Comparison of ENCODE assay signal across 7 cellular contexts in genomic region chr7:100826546-100827329, GRCh38. TPM values are rescaled to one million over a fixed set of nuclear protein-coding genes. Genes with fewer than 3 reads are reported as not detected.
DNase-seq lines count a peak whose midpoint lies in the region; ATAC-seq, FAIRE-seq and TF ChIP-seq lines count a peak whose summit lies in the region.

No MANE protein-coding gene starts in this region.

- CTCF ChIA-PET in HEK293T (lab: Yijun Ruan, JAX), result interaction anchor here (0.6 to 1.2 kb wide), 3 partner anchors 16 to 121 kb away, joined by 3 read pairs; partner anchors contain the start of gene POP7

- FAIRE-seq in HTR-8/SVneo (lab: Jason Lieb, UNC), result no peak

- H3F3A ChIP-seq in smooth muscle cell (ENCODE audit: low read depth), result no peaks in the 10 kb centered on the region

- H3K4me3 ChIP-seq in iPS-15b (ENCODE audit: low read depth, low read length) (peak overlapping the region; percentile 90), smooth muscle cell (peak overlapping the region; percentile 94)

- H3K36me3 ChIP-seq in iPS-15b (ENCODE audit: control insufficient read depth, insufficient read depth, low read length), result peaks cover 30% of the 10 kb centered on the region
- H3K36me3 ChIP-seq in smooth muscle cell (ENCODE audit: low read depth), result no peaks in the 10 kb centered on the region

- peaks cover 41% of the 10 kb centered on the region for H3K27me3 Mint-ChIP-seq in activated T-helper 17 cell treated with anti-CD3 and anti-CD28 coated beads, Interleukin-2, amount 50 U/mL, for 72 hours

- H3K36me3 Mint-ChIP-seq in activated T-helper 17 cell treated with anti-CD3 and anti-CD28 coated beads, Interleukin-2, amount 50 U/mL, for 72 hours (ENCODE audit: low read depth), result peaks cover 11% of the 10 kb centered on the region

- no peaks in the 10 kb centered on the region for H3K9me3 Mint-ChIP-seq in activated T-helper 17 cell treated with anti-CD3 and anti-CD28 coated beads, Interleukin-2, amount 50 U/mL, for 72 hours

- H2AFZ ChIP-seq in smooth muscle cell (ENCODE audit: low read depth), result peak overlapping the region; percentile 81

- H3K9me3 ChIP-seq in iPS-15b (ENCODE audit: control insufficient read depth, insufficient read depth, low read length) (no peaks in the 10 kb centered on the region), smooth muscle cell (replicated peaks; ENCODE audit: low read depth) (no peaks in the 10 kb centered on the region)

- H3K9ac ChIP-seq in iPS-15b (ENCODE audit: low read depth, low read length) (peak overlapping the region; percentile 83), smooth muscle cell (ENCODE audit: low read depth) (peak overlapping the region; percentile 51)

- peak overlapping the region; percentile 92 for H3K4me2 ChIP-seq in smooth muscle cell

- H3K4me3 Mint-ChIP-seq in activated T-helper 17 cell treated with anti-CD3 and anti-CD28 coated beads, Interleukin-2, amount 50 U/mL, for 72 hours, result peak overlapping the region; percentile 68

- H3K27ac Mint-ChIP-seq in activated T-helper 17 cell treated with anti-CD3 and anti-CD28 coated beads, Interleukin-2, amount 50 U/mL, for 72 hours, result no peak overlapping the region

- no peaks in the 10 kb centered on the region for H3K4me1 ChIP-seq in iPS-15b (ENCODE audit: control insufficient read depth, insufficient read depth, low read length)
- H3K4me1 ChIP-seq in smooth muscle cell (ENCODE audit: low read depth), result peaks cover 4% of the 10 kb centered on the region

- no peak overlapping the region for H3K27ac ChIP-seq in smooth muscle cell (ENCODE audit: low read depth)

- H3K79me2 ChIP-seq in smooth muscle cell (ENCODE audit: low read depth), result peaks cover 28% of the 10 kb centered on the region

- POLR2A ChIA-PET in HEK293T (lab: Yijun Ruan, JAX), result interaction anchor here (0.5 to 3.2 kb wide), 14 partner anchors 10 to 121 kb away, joined by 3 to 27 read pairs (median 6); partner anchors contain the start of genes POP7, SLC12A9, SRRT and TRIP6

- H3K4me1 Mint-ChIP-seq in activated T-helper 17 cell treated with anti-CD3 and anti-CD28 coated beads, Interleukin-2, amount 50 U/mL, for 72 hours, result peaks cover 16% of the 10 kb centered on the region

- no peak for DNase-seq in HEK293T (ENCODE audit: extremely low spot score)
- DNase-seq in smooth muscle cell (lab: John Stamatoyannopoulos, UW; ENCODE audit: unreplicated experiment), result peak; percentile 41
- no peak for DNase-seq in COLO668 (lab: John Stamatoyannopoulos, UW; ENCODE audit: unreplicated experiment)
- no peak for DNase-seq in cerebellum (ENCODE audit: low spot score)
- no peak for DNase-seq in HTR-8/SVneo (ENCODE audit: insufficient read length, low spot score)

- under 1% methylated on average over 52 of the region's 69 CpGs for WGBS in smooth muscle cell (ENCODE audit: low lambda C conversion rate)

- peaks cover 45% of the 10 kb centered on the region for H4K20me1 ChIP-seq in smooth muscle cell (ENCODE audit: low read depth)

- no peak for TF ChIP-seq CTCF in smooth muscle cell (IDR thresholded peaks at IDR 0.05; ENCODE audit: borderline replicate concordance, insufficient read depth, poor library complexity, severe bottlenecking)

- no peaks in the 10 kb centered on the region for H3K27me3 ChIP-seq in iPS-15b (ENCODE audit: control insufficient read depth, insufficient read depth, low read length)
- no peaks in the 10 kb centered on the region for H3K27me3 ChIP-seq in smooth muscle cell (ENCODE audit: low read depth)

- peak; percentile 12 for ATAC-seq in activated T-helper 17 cell treated with anti-CD3 and anti-CD28 coated beads, Interleukin-2, amount 50 U/mL, for 72 hours (replicated peaks)

TF ChIP-seq in HEK293T, 16 proteins besides CTCF, POLR2A, EP300 and RAD21:
- TF ChIP-seq FOXM1 (IDR thresholded peaks at IDR 0.05; ENCODE audit: borderline replicate concordance) (0 out of 2 replicates have a peak, but pooled peaks have one; percentile 36), SP1 (IDR thresholded peaks at IDR 0.05) (no peak)

RNA-seq across cellular contexts. Expression of gene EPHB4, which starts 0.6 kb away (rescaled TPM):
- 1 to 10 TPM; 4.1 to 6.4 TPM for total RNA-seq in activated T-helper 17 cell treated with anti-CD3 and anti-CD28 coated beads, Interleukin-2, amount 50 U/mL, for 72 hours
- total RNA-seq in smooth muscle cell, result 45.4 and 49.4 TPM in 2 replicates
- polyA plus RNA-seq in smooth muscle cell, result 50.5 and 56.3 TPM in 2 replicates
- 21.9 TPM for total RNA-seq in cerebellum

RNA-seq across cellular contexts. Expression of gene SLC12A9, which starts 25.8 kb away (rescaled TPM):
- total RNA-seq in activated T-helper 17 cell treated with anti-CD3 and anti-CD28 coated beads, Interleukin-2, amount 50 U/mL, for 72 hours, result 10 to 100 TPM; 15.7 to 30.1 TPM
- 8.9 and 16.8 TPM in 2 replicates for total RNA-seq in smooth muscle cell
- polyA plus RNA-seq in smooth muscle cell, result 12.1 and 17.8 TPM in 2 replicates
- 24.4 TPM for total RNA-seq in cerebellum

RNA-seq across cellular contexts. Expression of gene TRIP6, which starts 40.4 kb away (rescaled TPM):
- total RNA-seq in activated T-helper 17 cell treated with anti-CD3 and anti-CD28 coated beads, Interleukin-2, amount 50 U/mL, for 72 hours, result 10 to 100 TPM; 36.5 to 43.5 TPM
- total RNA-seq in smooth muscle cell, result 41.9 and 46.8 TPM in 2 replicates
- polyA plus RNA-seq in smooth muscle cell, result 65.6 and 87.0 TPM in 2 replicates
- 7.6 TPM for total RNA-seq in cerebellum

RNA-seq across cellular contexts. Expression of gene SRRT, which starts 48.2 kb away (rescaled TPM):
- total RNA-seq in activated T-helper 17 cell treated with anti-CD3 and anti-CD28 coated beads, Interleukin-2, amount 50 U/mL, for 72 hours, result 100 to 1,000 TPM; 208 to 255 TPM
- 17.8 and 32.1 TPM in 2 replicates for total RNA-seq in smooth muscle cell
- polyA plus RNA-seq in smooth muscle cell, result 63.6 and 87.5 TPM in 2 replicates
- total RNA-seq in cerebellum, result 34.2 TPM
